ENCODE assay signal across 8 cellular contexts in genomic region chr11:10305262-10305963, GRCh38. TPM values are rescaled to one million over a fixed set of nuclear protein-coding genes. Genes with fewer than 3 reads are reported as not detected.
DNase-seq lines count a peak whose midpoint lies in the region; ATAC-seq, FAIRE-seq and TF ChIP-seq lines count a peak whose summit lies in the region.

No MANE protein-coding gene starts in this region.

- H3K23ac ChIP-seq in H1 (ENCODE audit: insufficient read length) (no peak overlapping the region), mesendoderm (ENCODE audit: low read length) (peak overlapping the region; percentile 7)

- DNase-seq in GOT3 (lab: John Stamatoyannopoulos, UW) (peak; percentile 77), H1 (ENCODE audit: low read depth in 1 of 2, low spot score in 2 of 2) (peak in 1 of 2 experiments; percentile 66), mesendoderm (peak; percentile 59), upper lobe of left lung (peak; percentile 64 to 89), NCI-H1694 (lab: John Stamatoyannopoulos, UW) (no peak), cerebellar cortex (ENCODE audit: low spot score) (no peak)
- no peak for DNase-seq in T-helper 2 cell treated with Interferon-gamma antibody and Interleukin-4, amounts not matched to agents 5 μg/mL and 100 μg/mL, for 36 hours (ENCODE audit: low spot score)

- H3K14ac ChIP-seq in H1 (ENCODE audit: insufficient read length) = peak overlapping the region; percentile 2

- peaks cover 0 to 31% of the 10 kb centered on the region in 2 experiments; a peak in 3 of 4 replicates for H3K79me2 ChIP-seq in H1 (ENCODE audit: control insufficient read depth in 1 of 2, insufficient read depth in 2 of 2, low read length in 2 of 2)
- peaks cover 21% of the 10 kb centered on the region for H3K79me2 ChIP-seq in mesendoderm (ENCODE audit: control insufficient read depth, insufficient read depth, low read length)

- H4K5ac ChIP-seq in H1 (ENCODE audit: insufficient read length, low read depth, low read length) (no peak overlapping the region), mesendoderm (ENCODE audit: low read length) (no peak overlapping the region)

- peaks cover 41% of the 10 kb centered on the region for H3K4me1 Mint-ChIP-seq in T-helper 2 cell treated with Interferon-gamma antibody and Interleukin-4, amounts not matched to agents 5 μg/mL and 100 μg/mL, for 36 hours (ENCODE audit: low read depth)

- H2AFZ ChIP-seq in H1 (ENCODE audit: low read length) = no peak overlapping the region

- H2BK120ac ChIP-seq in H1 (replicated peaks; ENCODE audit: low read depth, low read length) = no peak overlapping the region
- no peak overlapping the region for H2BK120ac ChIP-seq in mesendoderm (ENCODE audit: low read depth, low read length)

- H3K23me2 ChIP-seq in H1 (ENCODE audit: low read depth, low read length) = peaks cover 37% of the 10 kb centered on the region

- peak overlapping the region; percentile 51; the same call in 1 of the 2 replicates for H2BK12ac ChIP-seq in H1 (ENCODE audit: low read depth, low read length)

- peaks cover 6 to 9% of the 10 kb centered on the region in 2 experiments for H4K20me1 ChIP-seq in H1 (replicated peaks in 1 of 2; ENCODE audit: control insufficient read depth in 1 of 2, insufficient read depth in 2 of 2, low read length in 2 of 2)

- no peak; a peak in 1 of 3 replicates for TF ChIP-seq POLR2A in H1 (IDR thresholded peaks at IDR 0.05; ENCODE audit: control extremely low read depth in 1 of 2, low read depth in 2 of 2, low read length in 2 of 2)
- TF ChIP-seq POLR2A in upper lobe of left lung (IDR thresholded peaks at IDR 0.05) = peak in 1 of 4 donors; percentile 32

- H2BK15ac ChIP-seq in H1 (ENCODE audit: low read length) = peak overlapping the region; percentile 96; the same call in 1 of the 2 replicates
- H2BK15ac ChIP-seq in mesendoderm (replicated peaks; ENCODE audit: low read depth) = no peak overlapping the region

- H3K4ac ChIP-seq in H1 (replicated peaks; ENCODE audit: insufficient read length, low read depth, low read length) (peak overlapping the region; percentile 62), mesendoderm (ENCODE audit: low read depth, low read length) (peak overlapping the region; percentile 18)

- H3K9me3 Mint-ChIP-seq in T-helper 2 cell treated with Interferon-gamma antibody and Interleukin-4, amounts not matched to agents 5 μg/mL and 100 μg/mL, for 36 hours = no peaks in the 10 kb centered on the region

- H3K27me3 ChIP-seq in H1 (replicated peaks in 1 of 4; ENCODE audit: control insufficient read depth in 3 of 4, extremely low read depth in 1 of 4, insufficient read depth in 3 of 4, low read length in 3 of 4) (peaks cover 0 to 53% (median 18%) of the 10 kb centered on the region in 4 experiments; a peak in 5 of 7 replicates), mesendoderm (ENCODE audit: insufficient read depth, low read length, poor library complexity) (no peaks in the 10 kb centered on the region), upper lobe of left lung (peaks cover 0 to 8% (median 2%) of the 10 kb centered on the region in 4 donors)

- H3K27ac ChIP-seq in 22Rv1 (peak overlapping the region; percentile 86), H1 (ENCODE audit: low read depth, low read length) (no peak overlapping the region; the same call in 1 of the 2 replicates), mesendoderm (ENCODE audit: low read depth, low read length) (peak overlapping the region; percentile 66), upper lobe of left lung (peak overlapping the region; percentile 85 to 92 (median 86))

- H3K27ac Mint-ChIP-seq in T-helper 2 cell treated with Interferon-gamma antibody and Interleukin-4, amounts not matched to agents 5 μg/mL and 100 μg/mL, for 36 hours = no peak overlapping the region

- 0 out of 2 replicates have a peak overlapping the region, but pooled peaks have one; percentile 46 for H2AK5ac ChIP-seq in H1 (ENCODE audit: low read depth, low read length)
- no peak overlapping the region for H2AK5ac ChIP-seq in mesendoderm (ENCODE audit: low read length)

- WGBS in H1 (ENCODE audit: extremely low coverage in 1 of 2, insufficient coverage in 1 of 2, insufficient read length in 1 of 2, insufficient replicate concordance in 2 of 2, low coverage in 1 of 2, low lambda C conversion rate in 2 of 2, missing lambda C conversion rate in 1 of 2), 2 experiments = 2% methylated on average over 46 of the region's 51 CpGs; no CpG with 5 or more reads in 1 of the 2 experiments
- WGBS in mesendoderm (ENCODE audit: extremely low coverage, insufficient coverage, low lambda C conversion rate) = no CpG with 5 or more reads among the region's 51 CpGs
- WGBS in upper lobe of left lung, 2 donors = 1 to 3% methylated on average over 10 to 43 of the region's 51 CpGs

- CTCF ChIA-PET in H1 (lab: Charles Lee; ENCODE audit: partially characterized antibody) = interaction anchor here (0.6 to 10.0 kb wide), 14 partner anchors 10 to 541 kb away, joined by 3 to 97 read pairs (median 7); no protein-coding TSS in a partner anchor

- TF ChIP-seq EP300 in H1 (IDR thresholded peaks at IDR 0.05; ENCODE audit: borderline replicate concordance in 1 of 2, low read depth in 2 of 2, low read length in 2 of 2) (no peak), upper lobe of left lung (IDR thresholded peaks at IDR 0.05) (no peak)

- H2BK20ac ChIP-seq in H1 (ENCODE audit: low read length) = 0 out of 2 replicates have a peak overlapping the region, but pooled peaks have one; percentile 65

- POLR2A ChIA-PET in H1 (lab: Charles Lee; ENCODE audit: partially characterized antibody) = interaction anchor here (0.6 to 10.6 kb wide), 36 partner anchors 10 to 700 kb away, joined by 3 to 156 read pairs (median 4); partner anchors contain the start of genes RNF141 and SBF2

- H4K91ac ChIP-seq in H1 (replicated peaks; ENCODE audit: insufficient read length, low read length) = peak overlapping the region; percentile 71

- TF ChIP-seq RAD21 in H1 (IDR thresholded peaks at IDR 0.05 in 1 of 2, conservative IDR thresholded peaks at IDR 0.05 in 1 of 2; ENCODE audit: low read depth in 2 of 2, low read length in 2 of 2) = no peak

- H3K4me3 ChIP-seq in H1 (ENCODE audit: extremely low read depth in 1 of 4, insufficient read depth in 2 of 4, low read depth in 3 of 4, low read length in 4 of 4) (peak overlapping the region; percentile 70 to 92 (median 88)), mesendoderm (ENCODE audit: low read length) (peak overlapping the region; percentile 30), upper lobe of left lung (peak overlapping the region; percentile 48 to 80 (median 62))

- H3K36me3 ChIP-seq in H1 (ENCODE audit: control insufficient read depth in 2 of 4, insufficient read depth in 4 of 4, low read length in 3 of 4) (peaks cover 0 to 17% (median 8%) of the 10 kb centered on the region in 4 experiments; a peak in 3 of 8 replicates), mesendoderm (ENCODE audit: control insufficient read depth, insufficient read depth, low read length) (no peaks in the 10 kb centered on the region), upper lobe of left lung (peaks cover 0 to 7% (median 0%) of the 10 kb centered on the region in 4 donors)

- peaks cover 80% of the 10 kb centered on the region for H3K27me3 Mint-ChIP-seq in T-helper 2 cell treated with Interferon-gamma antibody and Interleukin-4, amounts not matched to agents 5 μg/mL and 100 μg/mL, for 36 hours (ENCODE audit: low read depth)

- peak overlapping the region; percentile 87 to 100 for H3K4me2 ChIP-seq in H1 (ENCODE audit: insufficient read depth in 1 of 2, low read depth in 2 of 2, low read length in 2 of 2)
- peak overlapping the region; percentile 51 for H3K4me2 ChIP-seq in mesendoderm (ENCODE audit: low read length)

- peak overlapping the region; percentile 82; the same call in 1 of the 2 replicates for H2BK5ac ChIP-seq in H1 (ENCODE audit: low read depth, low read length)
- H2BK5ac ChIP-seq in mesendoderm (ENCODE audit: low read length) = peak overlapping the region; percentile 61

- peak in 1 of 2 donors; percentile 9 for ATAC-seq in upper lobe of left lung (ENCODE audit: low FRiP score in 2 of 2)

- H4K8ac ChIP-seq in H1 (ENCODE audit: extremely low read depth, insufficient read depth, low read length) (peak overlapping the region; percentile 35; the same call in 1 of the 2 replicates), mesendoderm (ENCODE audit: low read depth, low read length) (no peak overlapping the region)

- no peak for FAIRE-seq in H1 (lab: Jason Lieb, UNC)

- peak overlapping the region; percentile 64 to 80 (median 70) for H3K9ac ChIP-seq in H1 (replicated peaks in 1 of 4; ENCODE audit: extremely low read depth in 1 of 4, low read depth in 3 of 4, low read length in 3 of 4)
- H3K9ac ChIP-seq in mesendoderm (ENCODE audit: low read length) = peak overlapping the region; percentile 73

- H3K56ac ChIP-seq in H1 (replicated peaks; ENCODE audit: insufficient read length, low read depth, low read length) (peak overlapping the region; percentile 81), mesendoderm (ENCODE audit: low read length) (peak overlapping the region; percentile 88)

- peaks cover 3% of the 10 kb centered on the region for H3K36me3 Mint-ChIP-seq in T-helper 2 cell treated with Interferon-gamma antibody and Interleukin-4, amounts not matched to agents 5 μg/mL and 100 μg/mL, for 36 hours (ENCODE audit: low read depth)

- no peaks in the 10 kb centered on the region for H3K9me3 ChIP-seq in H1 (ENCODE audit: insufficient read depth in 2 of 2, low read depth in 1 of 2, low read length in 1 of 2)
- H3K9me3 ChIP-seq in upper lobe of left lung = no peaks in the 10 kb centered on the region

- peaks cover 6 to 27% (median 9%) of the 10 kb centered on the region in 4 experiments for H3K4me1 ChIP-seq in H1 (replicated peaks in 1 of 4; ENCODE audit: control insufficient read depth in 3 of 4, insufficient read depth in 4 of 4, low read length in 3 of 4)
- H3K4me1 ChIP-seq in mesendoderm (ENCODE audit: control insufficient read depth, low read depth, low read length) = peaks cover 15% of the 10 kb centered on the region
- peaks cover 46 to 80% (median 73%) of the 10 kb centered on the region in 4 donors for H3K4me1 ChIP-seq in upper lobe of left lung

- peak overlapping the region; percentile 73 for H3K4me3 Mint-ChIP-seq in T-helper 2 cell treated with Interferon-gamma antibody and Interleukin-4, amounts not matched to agents 5 μg/mL and 100 μg/mL, for 36 hours

- H3K79me1 ChIP-seq in H1 (ENCODE audit: low read depth, low read length) (no peaks in the 10 kb centered on the region), mesendoderm (ENCODE audit: low read length) (no peaks in the 10 kb centered on the region)

- H3K18ac ChIP-seq in H1 (ENCODE audit: extremely low read depth, low read length) (peak overlapping the region; percentile 79), mesendoderm (ENCODE audit: low read length) (peak overlapping the region; percentile 82)

- no peak for TF ChIP-seq CTCF in 22Rv1 (IDR thresholded peaks at IDR 0.05)
- no peak for TF ChIP-seq CTCF in H1 (IDR thresholded peaks at IDR 0.05; ENCODE audit: control extremely low read depth in 1 of 3, insufficient read depth in 1 of 3, low read depth in 1 of 3, low read length in 3 of 3)
- no peak for TF ChIP-seq CTCF in upper lobe of left lung (IDR thresholded peaks at IDR 0.05)

RNA-seq across cellular contexts. Expression of gene ADM, which starts 0.5 kb away (rescaled TPM):
- 92.2 and 94.1 TPM in 2 replicates for total RNA-seq in H1 (2021; fragmentation: NEBNext Ultra II Directional; extraction: Animal tissue kit (Norgen Biotek cat#: 25700))
- polyA plus RNA-seq in H1 (2011; rRNA removed) = 95.6 and 169 TPM in 2 replicates
- polyA plus RNA-seq in H1 (2011; cell fraction: cytosol; rRNA removed) = 168 TPM
- 272 TPM for polyA plus RNA-seq in H1 (2011; cell fraction: nucleus; rRNA removed)
- polyA plus RNA-seq in H1 (2012, experiment 1 of 2) = 123 to 199 TPM (median 136 TPM) in 4 replicates
- polyA plus RNA-seq in H1 (2012, experiment 2 of 2) = 86.1 TPM
- 89.5 TPM for polyA plus RNA-seq in H1 (2013, experiment 1 of 2)
- polyA plus RNA-seq in H1 (2013, experiment 2 of 2) = 118 TPM
- polyA minus RNA-seq in H1 (2011; rRNA and poly(A)+ RNA removed) = 88.1 and 122 TPM in 2 replicates
- polyA minus RNA-seq in H1 (2011; cell fraction: cytosol; rRNA and poly(A)+ RNA removed) = 66.8 TPM
- polyA minus RNA-seq in H1 (2011; cell fraction: nucleus; rRNA and poly(A)+ RNA removed) = 175 TPM
- 12.6 TPM for polyA plus RNA-seq in mesendoderm (2013, experiment 1 of 2)
- 15.2 TPM for polyA plus RNA-seq in mesendoderm (2013, experiment 2 of 2)
- 10 to 100 TPM; 20.4 to 54.3 (median 46.9) TPM for total RNA-seq in upper lobe of left lung

RNA-seq across cellular contexts. Expression of gene SBF2, which starts 11.4 kb away (rescaled TPM):
- total RNA-seq in H1 (2021; fragmentation: NEBNext Ultra II Directional; extraction: Animal tissue kit (Norgen Biotek cat#: 25700)) = 50.5 and 54.1 TPM in 2 replicates
- polyA plus RNA-seq in H1 (2011; rRNA removed) = 23.4 and 36.7 TPM in 2 replicates
- 37.3 TPM for polyA plus RNA-seq in H1 (2011; cell fraction: cytosol; rRNA removed)
- polyA plus RNA-seq in H1 (2011; cell fraction: nucleus; rRNA removed) = 36.1 TPM
- polyA plus RNA-seq in H1 (2012, experiment 1 of 2) = 33.3 to 38.8 TPM (median 37.1 TPM) in 4 replicates
- polyA plus RNA-seq in H1 (2012, experiment 2 of 2) = 3.4 TPM
- 15.9 TPM for polyA plus RNA-seq in H1 (2013, experiment 1 of 2)
- polyA plus RNA-seq in H1 (2013, experiment 2 of 2) = 18.9 TPM
- polyA minus RNA-seq in H1 (2011; rRNA and poly(A)+ RNA removed) = 116 and 173 TPM in 2 replicates
- 44.3 TPM for polyA minus RNA-seq in H1 (2011; cell fraction: cytosol; rRNA and poly(A)+ RNA removed)
- 129 TPM for polyA minus RNA-seq in H1 (2011; cell fraction: nucleus; rRNA and poly(A)+ RNA removed)
- polyA plus RNA-seq in mesendoderm (2013, experiment 1 of 2) = 14.5 TPM
- polyA plus RNA-seq in mesendoderm (2013, experiment 2 of 2) = 15.3 TPM
- 10 to 100 TPM; 22.2 to 54.5 (median 41.2) TPM for total RNA-seq in upper lobe of left lung

Comparison
In these comparisons a context has a peak if more than half of its experiments do, and no peak if none do; other contexts are left out.
1. DNase-seq: peak in GOT3 (single experiment), mesendoderm (single experiment) and upper lobe of left lung (2 of 2); none in T-helper 2 cell treated with Interferon-gamma antibody and Interleukin-4, amounts not matched to agents 5 μg/mL and 100 μg/mL, for 36 hours (single experiment), NCI-H1694 (single experiment) and cerebellar cortex (single experiment).
2. H3K4me3 ChIP-seq: peak in every context shown above with its lines; median percentile 88 in H1; 62 in upper lobe of left lung; 30 in mesendoderm.